In genomic region chrX:37349131-37350033, GRCh38 we compare ENCODE assay signal across 8 cellular contexts. TPM values are rescaled to one million over a fixed set of nuclear protein-coding genes. Genes with fewer than 3 reads are reported as not detected.
DNase-seq lines count a peak whose midpoint lies in the region; ATAC-seq and TF ChIP-seq lines count a peak whose summit lies in the region.

PRRG1 (plus strand) TSS chrX:37349364; CDS start chrX:37406250, 56,886 bp downstream.

- H3K9me3 Mint-ChIP-seq in activated T-helper 2 cell treated with anti-CD3 and anti-CD28 coated beads, Interferon-gamma antibody, Interleukin-2, Interleukin-4, amounts not matched to agents 10 μg/mL and 5 μg/mL and 100 μg/mL, durations not matched to agents 14 hours and 24 hours and 36 hours: no peaks in the 10 kb centered on the region
- peaks cover 4 to 5% of the 10 kb centered on the region in 2 donors for H3K9me3 Mint-ChIP-seq in natural killer cell

- H3K4me3 Mint-ChIP-seq in activated T-helper 2 cell treated with anti-CD3 and anti-CD28 coated beads, Interferon-gamma antibody, Interleukin-2, Interleukin-4, amounts not matched to agents 10 μg/mL and 5 μg/mL and 100 μg/mL, durations not matched to agents 14 hours and 24 hours and 36 hours (ENCODE audit: low read depth): peak within 1 kb of the TSS; percentile 26
- peak within 1 kb of the TSS; percentile 26 for H3K4me3 Mint-ChIP-seq in natural killer cell

- peak within 1 kb of the TSS; percentile 79 for H3K27ac ChIP-seq in vagina

- H3K36me3 Mint-ChIP-seq in activated T-helper 2 cell treated with anti-CD3 and anti-CD28 coated beads, Interferon-gamma antibody, Interleukin-2, Interleukin-4, amounts not matched to agents 10 μg/mL and 5 μg/mL and 100 μg/mL, durations not matched to agents 14 hours and 24 hours and 36 hours (ENCODE audit: low read depth): no peaks in the 10 kb centered on the region
- H3K36me3 Mint-ChIP-seq in natural killer cell: no peaks in the 10 kb centered on the region

- ATAC-seq in natural killer cell (no peak), GM19467 (IDR thresholded peaks at IDR 0.05; ENCODE audit: unreplicated experiment) (no peak)

- no peaks in the 10 kb centered on the region for H3K4me1 ChIP-seq in vagina

- peak in 1 of 2 donors; percentile 59 for TF ChIP-seq POLR2A in vagina (IDR thresholded peaks at IDR 0.05)

- no peaks in the 10 kb centered on the region for H3K36me3 ChIP-seq in vagina

- peaks cover 2% of the 10 kb centered on the region for H3K4me1 Mint-ChIP-seq in activated T-helper 2 cell treated with anti-CD3 and anti-CD28 coated beads, Interferon-gamma antibody, Interleukin-2, Interleukin-4, amounts not matched to agents 10 μg/mL and 5 μg/mL and 100 μg/mL, durations not matched to agents 14 hours and 24 hours and 36 hours (ENCODE audit: low read depth)
- no peaks in the 10 kb centered on the region for H3K4me1 Mint-ChIP-seq in natural killer cell

- H3K27me3 ChIP-seq in vagina: no peaks in the 10 kb centered on the region

- DNase-seq in D341Med (ENCODE audit: low spot score) (peak; percentile 86), NCI-H1048 (lab: John Stamatoyannopoulos, UW) (peak; percentile 63), globus pallidus (ENCODE audit: low spot score) (peak; percentile 87), natural killer cell (no peak), vagina (ENCODE audit: extremely low spot score in 2 of 2) (no peak), NCI-H2107 treated with DMSO at 0.1 percent for 48 hours (lab: John Stamatoyannopoulos, UW; ENCODE audit: unreplicated experiment) (no peak)
- DNase-seq in activated T-helper 2 cell treated with anti-CD3 and anti-CD28 coated beads, Interferon-gamma antibody, Interleukin-2, Interleukin-4, amounts not matched to agents 10 μg/mL and 5 μg/mL and 100 μg/mL, durations not matched to agents 14 hours and 24 hours and 36 hours (ENCODE audit: low spot score): no peak

- TF ChIP-seq CTCF in natural killer cell (IDR thresholded peaks at IDR 0.05) (no peak), vagina (IDR thresholded peaks at IDR 0.05) (no peak)

- intact Hi-C loops in activated T-helper 2 cell treated with anti-CD3 and anti-CD28 coated beads, Interferon-gamma antibody, Interleukin-2, Interleukin-4, amounts not matched to agents 10 μg/mL and 5 μg/mL and 100 μg/mL, durations not matched to agents 14 hours and 24 hours and 36 hours (cut with micrococcal nuclease): no loop called here
- intact Hi-C loops in natural killer cell (cut with micrococcal nuclease) (no loop called here), vagina (cut with DNase I) (no loop called here)

- H3K27me3 Mint-ChIP-seq in activated T-helper 2 cell treated with anti-CD3 and anti-CD28 coated beads, Interferon-gamma antibody, Interleukin-2, Interleukin-4, amounts not matched to agents 10 μg/mL and 5 μg/mL and 100 μg/mL, durations not matched to agents 14 hours and 24 hours and 36 hours (ENCODE audit: low read depth): peaks cover 20% of the 10 kb centered on the region
- peaks cover 20 to 27% of the 10 kb centered on the region in 2 donors for H3K27me3 Mint-ChIP-seq in natural killer cell (ENCODE audit: low read depth in 2 of 2)

- H3K9me3 ChIP-seq in vagina: no peaks in the 10 kb centered on the region

- no peak within 1 kb of the TSS for H3K27ac Mint-ChIP-seq in activated T-helper 2 cell treated with anti-CD3 and anti-CD28 coated beads, Interferon-gamma antibody, Interleukin-2, Interleukin-4, amounts not matched to agents 10 μg/mL and 5 μg/mL and 100 μg/mL, durations not matched to agents 14 hours and 24 hours and 36 hours
- no peak within 1 kb of the TSS for H3K27ac Mint-ChIP-seq in natural killer cell

- peak within 1 kb of the TSS; percentile 54 to 61 for H3K4me3 ChIP-seq in vagina

RNA-seq across cellular contexts. Expression of gene PRRG1, which starts in this region (rescaled TPM):
- total RNA-seq in activated T-helper 2 cell treated with anti-CD3 and anti-CD28 coated beads, Interferon-gamma antibody, Interleukin-2, Interleukin-4, amounts not matched to agents 10 μg/mL and 5 μg/mL and 100 μg/mL, durations not matched to agents 14 hours and 24 hours and 36 hours: not detected in 2 replicates
- total RNA-seq in natural killer cell (not detected), vagina (9.8 TPM)

Comparison
In these comparisons a context has a peak if more than half of its experiments do, and no peak if none do; other contexts are left out.
1. RNA of gene PRRG1 (total RNA-seq): 9.8 TPM in vagina (single experiment); not detected in activated T-helper 2 cell treated with anti-CD3 and anti-CD28 coated beads, Interferon-gamma antibody, Interleukin-2, Interleukin-4, amounts not matched to agents 10 μg/mL and 5 μg/mL and 100 μg/mL, durations not matched to agents 14 hours and 24 hours and 36 hours and not detected in natural killer cell; every median in the first group is over 10 times any median in the second.
2. DNase-seq: peak in D341Med (single experiment), NCI-H1048 (single experiment) and globus pallidus (single experiment); none in activated T-helper 2 cell treated with anti-CD3 and anti-CD28 coated beads, Interferon-gamma antibody, Interleukin-2, Interleukin-4, amounts not matched to agents 10 μg/mL and 5 μg/mL and 100 μg/mL, durations not matched to agents 14 hours and 24 hours and 36 hours (single experiment), natural killer cell (single experiment), vagina (0 of 2) and NCI-H2107 treated with DMSO at 0.1 percent for 48 hours (single experiment).